In the genomic region with DNA sequence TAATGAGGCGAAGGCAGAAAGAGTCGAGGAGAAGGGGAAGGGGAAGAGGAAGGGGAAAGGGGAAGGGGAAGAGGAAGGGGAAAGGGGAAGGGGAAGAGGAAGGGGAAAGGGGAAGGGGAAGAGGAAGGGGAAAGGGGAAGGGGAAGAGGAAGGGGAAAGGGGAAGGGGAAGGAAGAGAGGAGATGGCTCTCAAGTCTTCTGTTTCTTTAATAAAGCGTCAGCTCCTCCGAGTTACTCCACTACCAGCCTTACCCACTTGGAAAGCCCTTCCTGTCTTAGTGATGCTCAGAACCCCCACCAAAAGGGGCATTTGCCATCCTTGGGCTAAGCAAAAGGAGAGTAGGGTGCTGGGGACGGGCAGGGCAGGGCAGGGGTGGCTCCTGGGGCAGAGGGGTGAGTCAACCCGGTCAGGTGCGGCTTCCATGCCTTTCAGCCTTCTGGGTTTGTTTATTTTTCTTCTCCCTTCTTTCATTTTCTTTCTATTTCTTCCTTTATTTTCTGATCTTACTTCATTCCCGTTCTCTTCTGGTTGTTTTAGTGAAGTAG, we compare ENCODE assay signal across 9 cellular contexts. TPM values are rescaled to one million over a fixed set of nuclear protein-coding genes. Genes with fewer than 3 reads are reported as not detected.
A peak's percentile ranks its signal among the peaks of the same experiment; 100 is the strongest.
DNase-seq lines count a peak whose midpoint lies in the region; ATAC-seq and TF ChIP-seq lines count a peak whose summit lies in the region.
"Had no signal": no experiment of that assay in that cellular context is flagged by ENCODE, and none has a peak within 500 bp of the region (broad histone marks: within the 10 kb centered on the region; RNA-seq: fewer than 3 reads in every experiment).

No MANE protein-coding gene starts in this region.

- H3K4me3 ChIP-seq in mucosa of descending colon = no peak overlapping the region
- peak overlapping the region; percentile 45 for H3K4me3 ChIP-seq in tibial artery
- H3K4me3 ChIP-seq in body of pancreas = peak overlapping the region in 1 of 2 donors; percentile 43

- H3K36me3 Mint-ChIP-seq in activated T-cell treated with anti-CD3 and anti-CD28 coated beads, Interleukin-2, amount 50 U/mL, for 4 hours (ENCODE audit: insufficient read depth) = no peaks in the 10 kb centered on the region
- no peaks in the 10 kb centered on the region for H3K36me3 Mint-ChIP-seq in brain

- 33 to 40% methylated on average over 8 of the region's 8 CpGs for WGBS in body of pancreas, 2 donors

- H3K27me3 Mint-ChIP-seq in activated T-cell treated with anti-CD3 and anti-CD28 coated beads, Interleukin-2, amount 50 U/mL, for 4 hours (ENCODE audit: low read depth) = peaks cover 7% of the 10 kb centered on the region
- peaks cover 77% of the 10 kb centered on the region for H3K27me3 Mint-ChIP-seq in brain

- H3K9me3 ChIP-seq in mucosa of descending colon (no peaks in the 10 kb centered on the region), tibial artery (no peaks in the 10 kb centered on the region), body of pancreas (no peaks in the 10 kb centered on the region)

- peak overlapping the region; percentile 69 for H3K4me3 Mint-ChIP-seq in activated T-cell treated with anti-CD3 and anti-CD28 coated beads, Interleukin-2, amount 50 U/mL, for 4 hours
- H3K4me3 Mint-ChIP-seq in brain = peak overlapping the region in 3 of 5 experiments; percentile 62 to 77 (median 67)

- H3K4me1 ChIP-seq in mucosa of descending colon (ENCODE audit: low read depth) (no peaks in the 10 kb centered on the region), tibial artery (peaks cover 0 to 23% (median 15%) of the 10 kb centered on the region in 4 donors), body of pancreas (peaks cover 19% of the 10 kb centered on the region)

- H3K27me3 ChIP-seq in tibial artery (peaks cover 0 to 40% of the 10 kb centered on the region in 2 donors), body of pancreas (peaks cover 0 to 3% of the 10 kb centered on the region in 2 donors)

- ATAC-seq in activated T-cell treated with anti-CD3 and anti-CD28 coated beads, Interleukin-2, amount 50 U/mL, for 4 hours = no peak
- peak; percentile 21 for ATAC-seq in mucosa of descending colon
- no peak for ATAC-seq in body of pancreas

- intact Hi-C loops in mucosa of descending colon (cut with DNase I, micrococcal nuclease) (no loop called here), tibial artery (cut with DNase I; ENCODE audit: low total_unique reads) (no loop called here), body of pancreas (cut with DNase I) (no loop called here)

- peaks cover 45% of the 10 kb centered on the region for H3K4me1 Mint-ChIP-seq in activated T-cell treated with anti-CD3 and anti-CD28 coated beads, Interleukin-2, amount 50 U/mL, for 4 hours (ENCODE audit: low read depth)
- peaks cover 8% of the 10 kb centered on the region for H3K4me1 Mint-ChIP-seq in brain

- no peak for TF ChIP-seq CTCF in brain (conservative IDR thresholded peaks at IDR 0.05)
- no peak for TF ChIP-seq CTCF in mucosa of descending colon (IDR thresholded peaks at IDR 0.05)
- no peak for TF ChIP-seq CTCF in tibial artery (IDR thresholded peaks at IDR 0.05)
- TF ChIP-seq CTCF in body of pancreas (IDR thresholded peaks at IDR 0.05) = no peak

- H3K27ac ChIP-seq in tibial artery (no peak overlapping the region), body of pancreas (no peak overlapping the region)

- H3K27ac Mint-ChIP-seq in brain = no peak overlapping the region

- no peaks in the 10 kb centered on the region for H3K9me3 Mint-ChIP-seq in activated T-cell treated with anti-CD3 and anti-CD28 coated beads, Interleukin-2, amount 50 U/mL, for 4 hours
- H3K9me3 Mint-ChIP-seq in brain = peaks cover 0 to 7% (median 3%) of the 10 kb centered on the region in 5 experiments

- H3K36me3 ChIP-seq in mucosa of descending colon (ENCODE audit: low read depth) = no peaks in the 10 kb centered on the region
- no peaks in the 10 kb centered on the region for H3K36me3 ChIP-seq in tibial artery
- H3K36me3 ChIP-seq in body of pancreas (replicated peaks in 1 of 2; ENCODE audit: insufficient read depth in 1 of 2, low read depth in 2 of 2) = no peaks in the 10 kb centered on the region

- no peak for TF ChIP-seq POLR2A in body of pancreas (IDR thresholded peaks at IDR 0.05)

- no peak for DNase-seq in activated T-cell treated with anti-CD3 and anti-CD28 coated beads, Interleukin-2, amount 50 U/mL, for 4 hours
- DNase-seq in activated T-cell treated with anti-CD3 and anti-CD28 coated beads, Interleukin-2, amount 50 U/mL, for 1 hour = no peak
- DNase-seq in mucosa of descending colon (peak in 2 of 3 donors; percentile 46 to 54), tibial artery (no peak), HCEC 1CT (no peak), body of pancreas (no peak), cerebellar nuclear complex (lab: John Stamatoyannopoulos, UW) (no peak)
- DNase-seq: NCI-H1048 had no signal

RNA-seq across cellular contexts. Expression of gene CLIC5, which starts 0.5 kb away (rescaled TPM):
- total RNA-seq in activated T-cell treated with anti-CD3 and anti-CD28 coated beads, Interleukin-2, amount 50 U/mL, for 4 hours = 1 to 10 TPM; 1.5 to 2.9 (median 1.6) TPM
- polyA plus RNA-seq in brain (ENCODE audit: insufficient read depth, low read depth, low replicate concordance) = 1.1 TPM
- total RNA-seq in mucosa of descending colon = 100 to 1,000 TPM; 149 to 242 (median 215) TPM
- total RNA-seq in body of pancreas = 1 to 10 TPM; 1.6 to 3.3 TPM

Comparison
In these comparisons a context has a peak if more than half of its experiments do, and no peak if none do; other contexts are left out.
1. DNase-seq: peak in mucosa of descending colon (2 of 3); none in activated T-cell treated with anti-CD3 and anti-CD28 coated beads, Interleukin-2, amount 50 U/mL, for 4 hours (single experiment), activated T-cell treated with anti-CD3 and anti-CD28 coated beads, Interleukin-2, amount 50 U/mL, for 1 hour (single experiment), tibial artery (0 of 2), HCEC 1CT (single experiment), body of pancreas (0 of 4) and cerebellar nuclear complex (0 of 2).
2. RNA of gene CLIC5, which starts 0.5 kb away (total RNA-seq): 149 to 242 TPM in mucosa of descending colon; 1.6 to 3.3 TPM in body of pancreas and 1.5 to 2.9 TPM in activated T-cell treated with anti-CD3 and anti-CD28 coated beads, Interleukin-2, amount 50 U/mL, for 4 hours; every median in the first group is over 10 times any median in the second.